10 cellular contexts compared by ENCODE assay signal in the genomic region with DNA sequence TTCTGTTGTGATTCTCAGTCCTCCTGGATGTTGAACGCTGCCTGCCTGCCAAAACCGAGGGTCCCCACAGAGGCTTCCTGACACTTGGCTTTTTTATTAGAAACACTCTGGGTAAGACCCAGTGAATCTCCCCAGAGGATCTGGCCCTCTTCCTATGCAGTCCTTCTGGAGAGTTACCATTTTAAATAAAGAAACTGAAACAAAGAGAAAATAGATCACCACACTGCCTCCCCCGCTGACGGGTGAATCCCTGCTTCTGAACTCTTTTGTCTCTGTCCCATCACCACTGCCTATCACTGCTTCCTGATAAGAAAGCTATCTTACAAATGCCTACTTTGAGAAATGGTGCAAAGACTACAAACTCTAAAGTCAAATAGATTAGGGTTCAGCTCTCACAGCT.
A peak's percentile ranks its signal among the peaks of the same experiment; 100 is the strongest.
DNase-seq lines count a peak whose midpoint lies in the region; ATAC-seq, FAIRE-seq and TF ChIP-seq lines count a peak whose summit lies in the region.
"Had no signal": no experiment of that assay in that cellular context is flagged by ENCODE, and none has a peak within 500 bp of the region (broad histone marks: within the 10 kb centered on the region; RNA-seq: fewer than 3 reads in every experiment).

No MANE protein-coding gene starts in this region.

- H3K27ac ChIP-seq in K562 (ENCODE audit: extremely low read depth, low read depth, low read length): no peak overlapping the region
- no peak overlapping the region for H3K27ac ChIP-seq in OCI-LY7 (ENCODE audit: low read depth, low read length, poor library complexity, severe bottlenecking)
- no peak overlapping the region for H3K27ac ChIP-seq in CD8-positive, alpha-beta memory T cell (ENCODE audit: low read depth, low read length)

- no peak overlapping the region for H3K4me3 Mint-ChIP-seq in activated CD8-positive, alpha-beta memory T cell treated with anti-CD3 and anti-CD28 coated beads, Interleukin-2, amount 10 ng/mL, durations not matched to agents 7 days and 5 days
- H3K4me3 Mint-ChIP-seq in CD8-positive, alpha-beta memory T cell: no peak overlapping the region

- 4% methylated on average over 4 of the region's 4 CpGs for WGBS in K562 (ENCODE audit: insufficient coverage, low coverage, missing lambda C conversion rate)

- TF ChIP-seq EP300 in K562 (IDR thresholded peaks at IDR 0.05; ENCODE audit: low read length): no peak

- H3K4me3 ChIP-seq in K562 (no peak overlapping the region), OCI-LY7 (ENCODE audit: low read depth, low read length, poor library complexity, severe bottlenecking) (no peak overlapping the region)
- no peak overlapping the region for H3K4me3 ChIP-seq in CD8-positive, alpha-beta memory T cell (ENCODE audit: low read length)

- H3K27ac Mint-ChIP-seq in activated CD8-positive, alpha-beta memory T cell treated with anti-CD3 and anti-CD28 coated beads, Interleukin-2, amount 10 ng/mL, durations not matched to agents 7 days and 5 days: no peak overlapping the region
- H3K27ac Mint-ChIP-seq in CD8-positive, alpha-beta memory T cell: no peak overlapping the region

- H3K4me2 ChIP-seq in K562 (ENCODE audit: insufficient read depth, low read length) (no peak overlapping the region), OCI-LY7 (ENCODE audit: low read length) (no peak overlapping the region)

- H3K36me3 ChIP-seq in K562 (ENCODE audit: control insufficient read depth, insufficient read depth, low read length) (no peaks in the 10 kb centered on the region), OCI-LY7 (ENCODE audit: insufficient read depth, low read length) (no peaks in the 10 kb centered on the region)
- H3K36me3 ChIP-seq in CD8-positive, alpha-beta memory T cell (ENCODE audit: insufficient read depth, low read length): no peaks in the 10 kb centered on the region

- H4K20me1 ChIP-seq in K562 (replicated peaks; ENCODE audit: control insufficient read depth, insufficient read depth, low read length) (no peaks in the 10 kb centered on the region), OCI-LY7 (ENCODE audit: insufficient read depth, low read length) (no peaks in the 10 kb centered on the region)

- BruUV-seq in K562 (replicated peaks; lab: Mats Ljungman, UMichigan) (no TSS peak), OCI-LY7 (replicated peaks; lab: Mats Ljungman, UMichigan) (no TSS peak)

- H2AFZ ChIP-seq in K562 (ENCODE audit: low read depth, low read length) (no peak overlapping the region), OCI-LY7 (ENCODE audit: low read length) (no peak overlapping the region)

- H3K4me1 ChIP-seq in K562 (replicated peaks in 1 of 2; ENCODE audit: control insufficient read depth in 2 of 2, insufficient read depth in 2 of 2, low read length in 2 of 2) (peaks cover 0 to 11% of the 10 kb centered on the region in 2 experiments; a peak in 1 of 5 replicates), OCI-LY7 (ENCODE audit: insufficient read depth, low read length, poor library complexity, severe bottlenecking) (no peaks in the 10 kb centered on the region)
- H3K4me1 ChIP-seq in CD8-positive, alpha-beta memory T cell (ENCODE audit: insufficient read depth, low read length): no peaks in the 10 kb centered on the region

- POLR2A ChIA-PET in K562 (lab: Yijun Ruan, JAX) (no interaction called here), OCI-LY7 (lab: Charles Lee) (no interaction called here)
- POLR2A ChIA-PET in CD8-positive, alpha-beta memory T cell (lab: Charles Lee): no interaction called here

- TF ChIP-seq RAD21 in K562 (CRISPR knock-in tag; conservative IDR thresholded peaks at IDR 0.05 in 1 of 2, IDR thresholded peaks at IDR 0.05 in 1 of 2): no peak

- H3K9me1 ChIP-seq in K562 (ENCODE audit: control insufficient read depth, insufficient read depth, low read length): no peaks in the 10 kb centered on the region

- H3K79me2 ChIP-seq in K562 (ENCODE audit: control insufficient read depth, insufficient read depth, low read length) (no peaks in the 10 kb centered on the region), OCI-LY7 (ENCODE audit: insufficient read depth, low read depth, low read length) (no peaks in the 10 kb centered on the region)

- H3K27me3 ChIP-seq in K562 (ENCODE audit: control insufficient read depth in 2 of 2, insufficient read depth in 2 of 2, low read length in 2 of 2): no peaks in the 10 kb centered on the region
- peaks cover 4% of the 10 kb centered on the region for H3K27me3 ChIP-seq in CD8-positive, alpha-beta memory T cell (ENCODE audit: insufficient read depth, low read length, poor library complexity, severe bottlenecking)

- no peaks in the 10 kb centered on the region for H3K9me3 Mint-ChIP-seq in activated CD8-positive, alpha-beta memory T cell treated with anti-CD3 and anti-CD28 coated beads, Interleukin-2, amount 10 ng/mL, durations not matched to agents 7 days and 5 days (ENCODE audit: low read depth)
- peaks cover 0 to 5% (median 4%) of the 10 kb centered on the region in 5 donors for H3K9me3 Mint-ChIP-seq in CD8-positive, alpha-beta memory T cell

- intact Hi-C loops in K562 (cut with micrococcal nuclease): no loop called here
- intact Hi-C loops in OCI-LY7 (cut with micrococcal nuclease; ENCODE audit: unreplicated experiment): loop anchor here (5.0 kb wide), 1 partner anchor 930 kb away; no protein-coding TSS in a partner anchor

- peaks cover 39% of the 10 kb centered on the region for H3K27me3 Mint-ChIP-seq in activated CD8-positive, alpha-beta memory T cell treated with anti-CD3 and anti-CD28 coated beads, Interleukin-2, amount 10 ng/mL, durations not matched to agents 7 days and 5 days
- H3K27me3 Mint-ChIP-seq in CD8-positive, alpha-beta memory T cell: peaks cover 13 to 38% of the 10 kb centered on the region in 2 donors

- H3K9me3 ChIP-seq in K562 (replicated peaks; ENCODE audit: control insufficient read depth, insufficient read depth, low read depth, low read length) (no peaks in the 10 kb centered on the region), OCI-LY7 (ENCODE audit: low read length) (no peaks in the 10 kb centered on the region)
- H3K9me3 ChIP-seq in CD8-positive, alpha-beta memory T cell (ENCODE audit: low read length): no peaks in the 10 kb centered on the region

- no peaks in the 10 kb centered on the region for H3K9me2 ChIP-seq in OCI-LY7 (ENCODE audit: insufficient read depth, low read length)

- no peaks in the 10 kb centered on the region for H3K36me3 Mint-ChIP-seq in activated CD8-positive, alpha-beta memory T cell treated with anti-CD3 and anti-CD28 coated beads, Interleukin-2, amount 10 ng/mL, durations not matched to agents 7 days and 5 days
- H3K36me3 Mint-ChIP-seq in CD8-positive, alpha-beta memory T cell: no peaks in the 10 kb centered on the region

- ATAC-seq in GM19438 (IDR thresholded peaks at IDR 0.05; ENCODE audit: low read depth, unreplicated experiment) (peak; percentile 68), HG02938 (IDR thresholded peaks at IDR 0.05; ENCODE audit: unreplicated experiment) (peak; percentile 72), K562 (no peak)
- no peak for ATAC-seq in activated CD8-positive, alpha-beta memory T cell treated with anti-CD3 and anti-CD28 coated beads, Interleukin-2, amount 10 ng/mL, durations not matched to agents 7 days and 5 days
- ATAC-seq: left colon had no signal

- TF ChIP-seq CTCF in K562 (IDR thresholded peaks at IDR 0.05 in 2 of 3, conservative IDR thresholded peaks at IDR 0.05 in 1 of 3; ENCODE audit: insufficient read depth in 2 of 3, low read depth in 1 of 3, low read length in 3 of 3) (no peak), OCI-LY7 (conservative IDR thresholded peaks at IDR 0.05; ENCODE audit: low read length) (no peak)

- in situ Hi-C loops in K562 (cut with MboI): no loop called here

- FAIRE-seq in K562 (lab: Jason Lieb, UNC): no peak

- DNase-seq in K562 (ENCODE audit: extremely low read depth in 1 of 4, low spot score in 3 of 4): no peak
- DNase-seq in anterior cingulate cortex (lab: John Stamatoyannopoulos, UW): no peak
- DNase-seq in OCI-LY7 (ENCODE audit: low spot score): no peak
- no peak for DNase-seq in activated CD8-positive, alpha-beta memory T cell treated with anti-CD3 and anti-CD28 coated beads, Interleukin-2, amount 10 ng/mL, durations not matched to agents 7 days and 5 days
- no peak for DNase-seq in CD8-positive, alpha-beta memory T cell
- DNase-seq: left colon, NCI-H1436, right cardiac atrium had no signal

- CTCF ChIA-PET in K562 (lab: Yijun Ruan, JAX; ENCODE audit: low intra/inter-chr PET ratio) (no interaction called here), OCI-LY7 (lab: Charles Lee; ENCODE audit: unreplicated experiment) (no interaction called here)
- CTCF ChIA-PET in activated CD8-positive, alpha-beta memory T cell treated with anti-CD3 and anti-CD28 coated beads, Interleukin-2, amount 10 ng/mL, durations not matched to agents 7 days and 5 days (lab: Charles Lee): no interaction called here
- CTCF ChIA-PET in CD8-positive, alpha-beta memory T cell (lab: Charles Lee): no interaction called here

- no peaks in the 10 kb centered on the region for H3K4me1 Mint-ChIP-seq in activated CD8-positive, alpha-beta memory T cell treated with anti-CD3 and anti-CD28 coated beads, Interleukin-2, amount 10 ng/mL, durations not matched to agents 7 days and 5 days
- H3K4me1 Mint-ChIP-seq in CD8-positive, alpha-beta memory T cell: no peaks in the 10 kb centered on the region

- no peak for TF ChIP-seq POLR2A in K562 (conservative IDR thresholded peaks at IDR 0.05)

- no peak overlapping the region for H3K9ac ChIP-seq in K562 (ENCODE audit: insufficient read depth in 1 of 2, low read depth in 2 of 2, low read length in 2 of 2)

TF ChIP-seq in K562, 482 proteins besides CTCF, POLR2A, EP300 and RAD21:
- TF ChIP-seq MECOM (CRISPR knock-in tag; IDR thresholded peaks at IDR 0.05): peak; percentile 68; the same call in 1 of the 2 replicates
- TF ChIP-seq ZNF586 (CRISPR knock-in tag; conservative IDR thresholded peaks at IDR 0.05): no peak
- TF ChIP-seq CTBP1 (IDR thresholded peaks at IDR 0.05; ENCODE audit: borderline replicate concordance): peak; percentile 22; the same call in 1 of the 2 replicates
- peak; percentile 75 for TF ChIP-seq SOX6 (IDR thresholded peaks at IDR 0.05)

Comparison
In these comparisons a context has a peak if more than half of its experiments do, and no peak if none do; other contexts are left out.
1. ATAC-seq: peak in GM19438 (single experiment) and HG02938 (single experiment); none in K562 (single experiment) and activated CD8-positive, alpha-beta memory T cell treated with anti-CD3 and anti-CD28 coated beads, Interleukin-2, amount 10 ng/mL, durations not matched to agents 7 days and 5 days (single experiment).